In the genomic region with DNA sequence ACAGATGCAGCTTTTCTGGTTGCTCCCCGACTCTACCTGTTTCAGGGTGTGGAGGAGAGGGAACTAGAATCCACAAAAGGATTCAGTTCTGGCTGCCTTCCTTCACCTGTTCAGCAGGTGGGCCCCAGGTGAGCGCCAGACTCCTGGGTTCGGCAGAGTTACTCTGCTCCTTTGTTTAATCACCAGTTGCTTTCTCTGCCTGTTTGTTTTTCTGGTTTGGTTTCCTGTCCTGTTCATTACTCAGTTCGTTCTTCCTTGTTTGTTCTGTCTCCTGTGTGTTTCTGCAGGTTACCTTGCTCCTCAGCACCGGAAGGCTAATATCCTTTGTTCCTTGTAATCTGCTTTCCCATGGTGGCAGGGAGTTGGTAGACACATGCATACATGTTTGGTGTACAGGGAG, we compare ENCODE assay signal across 13 cellular contexts.
DNase-seq lines count a peak whose midpoint lies in the region; ATAC-seq and TF ChIP-seq lines count a peak whose summit lies in the region.
"Had no signal": no experiment of that assay in that cellular context is flagged by ENCODE, and none has a peak within 500 bp of the region (broad histone marks: within the 10 kb centered on the region; RNA-seq: fewer than 3 reads in every experiment).

No MANE protein-coding gene starts in this region.

- H3K27me3 ChIP-seq in endodermal cell (ENCODE audit: control insufficient read depth, insufficient read depth, low read length, poor library complexity, severe bottlenecking) (no peaks in the 10 kb centered on the region), stomach (no peaks in the 10 kb centered on the region)
- H3K27me3 ChIP-seq: body of pancreas had no signal

- H3K27ac ChIP-seq in endodermal cell (ENCODE audit: low read depth, low read length) = no peak overlapping the region
- H3K27ac ChIP-seq in stomach = peak overlapping the region in 2 of 5 donors; percentile 68 to 71
- H3K27ac ChIP-seq: body of pancreas, skin epidermis had no signal

- H3K4me1 ChIP-seq in endodermal cell (ENCODE audit: control insufficient read depth, insufficient read depth, low read length) = no peaks in the 10 kb centered on the region
- no peaks in the 10 kb centered on the region for H3K4me1 ChIP-seq in stomach
- H3K4me1 ChIP-seq: body of pancreas had no signal

- no peak for TF ChIP-seq CTCF in endodermal cell (conservative IDR thresholded peaks at IDR 0.05)
- TF ChIP-seq CTCF in stomach (IDR thresholded peaks at IDR 0.05) = no peak

- H3K4me1 Mint-ChIP-seq in endodermal cell = peaks cover 45% of the 10 kb centered on the region
- H3K4me1 Mint-ChIP-seq: activated CD4-positive, alpha-beta memory T cell treated with anti-CD3 and anti-CD28 coated beads, Interleukin-2, amount 10 ng/mL, durations not matched to agents 7 days and 5 days; CD4-positive, alpha-beta memory T cell had no signal

- no peak overlapping the region for H3K9ac ChIP-seq in endodermal cell (ENCODE audit: extremely low read depth, low read length, poor library complexity, severe bottlenecking)

- H3K36me3 ChIP-seq in endodermal cell (ENCODE audit: control insufficient read depth, insufficient read depth, low read length) (no peaks in the 10 kb centered on the region), stomach (no peaks in the 10 kb centered on the region)

- peak overlapping the region; percentile 5 for H3K4me3 Mint-ChIP-seq in endodermal cell
- H3K4me3 Mint-ChIP-seq: activated CD4-positive, alpha-beta memory T cell treated with anti-CD3 and anti-CD28 coated beads, Interleukin-2, amount 10 ng/mL, durations not matched to agents 7 days and 5 days; CD4-positive, alpha-beta memory T cell had no signal

- TF ChIP-seq POLR2A in stomach (IDR thresholded peaks at IDR 0.05) = no peak

- no peak overlapping the region for H3K4me3 ChIP-seq in endodermal cell (ENCODE audit: low read length)
- no peak overlapping the region for H3K4me3 ChIP-seq in stomach
- H3K4me3 ChIP-seq: body of pancreas, skin epidermis had no signal

- 67 to 69% methylated on average over 4 to 5 of the region's 5 CpGs for WGBS in endodermal cell (ENCODE audit: insufficient coverage in 1 of 2, insufficient read length in 1 of 2), 2 experiments
- 19 to 38% (median 23%) methylated on average over 5 of the region's 5 CpGs for whole genome bisulfite sequencing in stomach, 5 donors

- H3K27ac Mint-ChIP-seq in endodermal cell = peak overlapping the region; percentile 89
- H3K27ac Mint-ChIP-seq: activated CD4-positive, alpha-beta memory T cell treated with anti-CD3 and anti-CD28 coated beads, Interleukin-2, amount 10 ng/mL, durations not matched to agents 7 days and 5 days; CD4-positive, alpha-beta memory T cell had no signal

- H3K9me3 ChIP-seq in endodermal cell (ENCODE audit: control insufficient read depth, low read length) (no peaks in the 10 kb centered on the region), stomach (no peaks in the 10 kb centered on the region)
- H3K9me3 ChIP-seq: body of pancreas had no signal

- ATAC-seq in GM21737 (IDR thresholded peaks at IDR 0.05; ENCODE audit: unreplicated experiment) = no peak
- ATAC-seq in HG02678 (IDR thresholded peaks at IDR 0.05; ENCODE audit: unreplicated experiment) = no peak
- ATAC-seq: body of pancreas had no signal

- no peak for TF ChIP-seq EP300 in stomach (IDR thresholded peaks at IDR 0.05)

- H3K36me3 Mint-ChIP-seq in endodermal cell (ENCODE audit: low read depth) = no peaks in the 10 kb centered on the region
- H3K36me3 Mint-ChIP-seq: CD4-positive, alpha-beta memory T cell had no signal

- no peaks in the 10 kb centered on the region for H3K27me3 Mint-ChIP-seq in endodermal cell (ENCODE audit: insufficient read depth)
- H3K27me3 Mint-ChIP-seq: activated CD4-positive, alpha-beta memory T cell treated with anti-CD3 and anti-CD28 coated beads, Interleukin-2, amount 10 ng/mL, durations not matched to agents 7 days and 5 days; CD4-positive, alpha-beta memory T cell had no signal

- DNase-seq in NCI-H1092 treated with DMSO at 0.1 percent for 48 hours (lab: John Stamatoyannopoulos, UW) = peak; percentile 31
- no peak for DNase-seq in NCI-H1092 (lab: John Stamatoyannopoulos, UW)
- DNase-seq in NCI-H2196 treated with DMSO at 0.1 percent for 48 hours (lab: John Stamatoyannopoulos, UW; ENCODE audit: unreplicated experiment) = peak; percentile 95
- peak; percentile 84 for DNase-seq in endodermal cell
- DNase-seq in stomach = peak; percentile 26
- no peak for DNase-seq in DMS 273 (lab: John Stamatoyannopoulos, UW; ENCODE audit: unreplicated experiment)
- DNase-seq: activated CD4-positive, alpha-beta memory T cell treated with anti-CD3 and anti-CD28 coated beads, Interleukin-2, amount 10 ng/mL, durations not matched to agents 7 days and 5 days; body of pancreas; CD4-positive, alpha-beta memory T cell; effector memory CD4-positive, alpha-beta T cell had no signal

- no peaks in the 10 kb centered on the region for H3K9me3 Mint-ChIP-seq in endodermal cell
- H3K9me3 Mint-ChIP-seq: activated CD4-positive, alpha-beta memory T cell treated with anti-CD3 and anti-CD28 coated beads, Interleukin-2, amount 10 ng/mL, durations not matched to agents 7 days and 5 days had no signal

- intact Hi-C loops in stomach (cut with DNase I; ENCODE audit: low total_unique reads) = no loop called here

Comparison
In these comparisons a context has a peak if more than half of its experiments do, and no peak if none do; other contexts are left out.
1. DNase-seq: peak in NCI-H1092 treated with DMSO at 0.1 percent for 48 hours (single experiment), NCI-H2196 treated with DMSO at 0.1 percent for 48 hours (single experiment), endodermal cell (single experiment) and stomach (single experiment); none in NCI-H1092 (single experiment) and DMS 273 (single experiment).